18 cellular contexts compared by ENCODE assay signal in the genomic region with DNA sequence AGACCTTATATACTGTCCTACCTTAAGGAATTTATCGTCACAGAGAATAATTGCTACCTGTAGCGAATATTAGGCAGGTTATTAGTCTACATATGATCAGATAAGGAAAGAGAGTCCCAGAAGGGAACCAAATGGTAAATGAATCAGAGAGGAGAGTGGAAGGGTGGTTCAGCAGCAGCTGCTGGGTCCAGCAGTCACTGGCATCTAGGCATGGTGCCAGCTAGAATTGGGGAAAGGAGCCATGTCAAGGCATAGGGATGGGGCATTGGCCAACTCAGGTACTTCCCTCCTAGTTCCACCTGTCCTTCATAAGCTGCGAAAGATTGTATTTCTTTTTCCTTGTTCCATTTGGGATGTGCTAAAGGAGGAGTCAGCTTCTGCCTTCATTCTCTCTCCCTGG. TPM values are rescaled to one million over a fixed set of nuclear protein-coding genes. Genes with fewer than 3 reads are reported as not detected.
A peak's percentile ranks its signal among the peaks of the same experiment; 100 is the strongest.
DNase-seq lines count a peak whose midpoint lies in the region; ATAC-seq and TF ChIP-seq lines count a peak whose summit lies in the region.
"Had no signal": no experiment of that assay in that cellular context is flagged by ENCODE, and none has a peak within 500 bp of the region (broad histone marks: within the 10 kb centered on the region; RNA-seq: fewer than 3 reads in every experiment).

No MANE protein-coding gene starts in this region.

- H3K9me3 Mint-ChIP-seq in activated T-helper 17 cell treated with anti-CD3 and anti-CD28 coated beads, Interleukin-2, amount 50 U/mL, for 72 hours = no peaks in the 10 kb centered on the region
- H3K9me3 Mint-ChIP-seq in effector memory CD8-positive, alpha-beta T cell = no peaks in the 10 kb centered on the region
- H3K9me3 Mint-ChIP-seq: CD8-positive, alpha-beta T cell; GM23338; H9 had no signal

- H3K4me3 ChIP-seq in BE2C (ENCODE audit: low read depth, low read length) = no peak overlapping the region
- H3K4me3 ChIP-seq in esophagus muscularis mucosa = no peak overlapping the region
- H3K4me3 ChIP-seq: BLaER1, GM23338 had no signal

- H3K27me3 ChIP-seq in BE2C = no peaks in the 10 kb centered on the region
- no peaks in the 10 kb centered on the region for H3K27me3 ChIP-seq in esophagus muscularis mucosa
- H3K27me3 ChIP-seq: BLaER1 had no signal

- 98% methylated on average over 3 of the region's 3 CpGs for WGBS in esophagus muscularis mucosa

- no peak for TF ChIP-seq CTCF in BE2C (IDR thresholded peaks at IDR 0.05; ENCODE audit: low read depth, low read length)
- TF ChIP-seq CTCF in esophagus muscularis mucosa (IDR thresholded peaks at IDR 0.05) = no peak

- peaks cover 14% of the 10 kb centered on the region for H3K4me1 Mint-ChIP-seq in activated T-helper 17 cell treated with anti-CD3 and anti-CD28 coated beads, Interleukin-2, amount 50 U/mL, for 72 hours
- H3K4me1 Mint-ChIP-seq in effector memory CD8-positive, alpha-beta T cell (ENCODE audit: low read depth in 2 of 2) = peaks cover 2 to 15% of the 10 kb centered on the region in 2 donors

- peaks cover 56% of the 10 kb centered on the region for H3K36me3 Mint-ChIP-seq in activated T-helper 17 cell treated with anti-CD3 and anti-CD28 coated beads, Interleukin-2, amount 50 U/mL, for 72 hours (ENCODE audit: low read depth)
- peaks cover 32% of the 10 kb centered on the region for H3K36me3 Mint-ChIP-seq in effector memory CD8-positive, alpha-beta T cell (ENCODE audit: insufficient read depth)

- DNase-seq in NCI-H2196 (lab: John Stamatoyannopoulos, UW; ENCODE audit: unreplicated experiment) (peak; percentile 3), NCI-H2196 treated with DMSO at 0.1 percent for 48 hours (lab: John Stamatoyannopoulos, UW; ENCODE audit: unreplicated experiment) (no peak), BE2C (peak; percentile 20), LHCN-M2 (ENCODE audit: low read depth) (peak; percentile 49), esophagus muscularis mucosa (ENCODE audit: extremely low spot score) (no peak), occipital lobe (lab: John Stamatoyannopoulos, UW) (no peak)
- no peak for DNase-seq in effector memory CD8-positive, alpha-beta T cell
- DNase-seq: Caco-2; CD4-positive, CD25-positive, alpha-beta regulatory T cell; CD8-positive, alpha-beta T cell; DMS53; DMS79 treated with DMSO at 0.1 percent for 48 hours; GF-D8; H9 had no signal

- H3K4me3 Mint-ChIP-seq in activated T-helper 17 cell treated with anti-CD3 and anti-CD28 coated beads, Interleukin-2, amount 50 U/mL, for 72 hours = no peak overlapping the region
- no peak overlapping the region for H3K4me3 Mint-ChIP-seq in effector memory CD8-positive, alpha-beta T cell
- H3K4me3 Mint-ChIP-seq: CD4-positive, CD25-positive, alpha-beta regulatory T cell; CD8-positive, alpha-beta T cell; GM23338; H9 had no signal

- no peak overlapping the region for H3K27ac ChIP-seq in esophagus muscularis mucosa (replicated peaks in 1 of 4)
- H3K27ac ChIP-seq: BLaER1 had no signal

- H3K9me3 ChIP-seq in BE2C (no peaks in the 10 kb centered on the region), esophagus muscularis mucosa (no peaks in the 10 kb centered on the region)
- H3K9me3 ChIP-seq: BLaER1, Caco-2 had no signal

- no peak for TF ChIP-seq POLR2A in esophagus muscularis mucosa (IDR thresholded peaks at IDR 0.05; ENCODE audit: low read depth)

- H3K36me3 ChIP-seq in BE2C (peaks cover 48% of the 10 kb centered on the region), esophagus muscularis mucosa (peaks cover 5 to 52% (median 28%) of the 10 kb centered on the region in 4 donors)

- H3K27ac Mint-ChIP-seq in activated T-helper 17 cell treated with anti-CD3 and anti-CD28 coated beads, Interleukin-2, amount 50 U/mL, for 72 hours = peak overlapping the region; percentile 6
- peak overlapping the region in 1 of 2 donors; percentile 4 for H3K27ac Mint-ChIP-seq in effector memory CD8-positive, alpha-beta T cell
- H3K27ac Mint-ChIP-seq: CD4-positive, CD25-positive, alpha-beta regulatory T cell; CD8-positive, alpha-beta T cell; GM23338; H9 had no signal

- no peaks in the 10 kb centered on the region for H3K27me3 Mint-ChIP-seq in activated T-helper 17 cell treated with anti-CD3 and anti-CD28 coated beads, Interleukin-2, amount 50 U/mL, for 72 hours
- no peaks in the 10 kb centered on the region for H3K27me3 Mint-ChIP-seq in effector memory CD8-positive, alpha-beta T cell
- H3K27me3 Mint-ChIP-seq: CD4-positive, CD25-positive, alpha-beta regulatory T cell had no signal

- ATAC-seq in activated T-helper 17 cell treated with anti-CD3 and anti-CD28 coated beads, Interleukin-2, amount 50 U/mL, for 72 hours (replicated peaks) = no peak
- no peak for ATAC-seq in effector memory CD8-positive, alpha-beta T cell (replicated peaks)
- ATAC-seq: CD8-positive, alpha-beta T cell; GM23338; HCT116 had no signal

- TF ChIP-seq EP300 in esophagus muscularis mucosa (IDR thresholded peaks at IDR 0.05) = no peak

- intact Hi-C loops in esophagus muscularis mucosa (cut with DNase I) = no loop called here

- H3K4me1 ChIP-seq in BE2C (0 out of 2 replicates have a peak, but pooled peaks cover 3% of the 10 kb centered on the region), esophagus muscularis mucosa (peaks cover 0 to 3% (median 0%) of the 10 kb centered on the region in 4 donors)
- H3K4me1 ChIP-seq: Caco-2 had no signal

RNA-seq across cellular contexts. Expression of gene HACD3, which starts 23.4 kb away (rescaled TPM):
- 88.6 TPM for polyA plus RNA-seq in BE2C (2012; ENCODE audit: insufficient read depth, insufficient read length, low read depth)
- 137 and 144 TPM in 2 replicates for total RNA-seq in LHCN-M2 (2014; rRNA removed)
- 61.4 TPM for polyA plus RNA-seq in LHCN-M2 (2012)
- 10 to 100 TPM; 24.9 to 44.7 TPM for total RNA-seq in activated T-helper 17 cell treated with anti-CD3 and anti-CD28 coated beads, Interleukin-2, amount 50 U/mL, for 72 hours
- total RNA-seq in esophagus muscularis mucosa = 10 to 100 TPM; 19.1 to 29.6 (median 24.8) TPM
- 117 TPM for total RNA-seq in occipital lobe

RNA-seq across cellular contexts. Expression of gene DPP8, which starts 36.2 kb away (rescaled TPM):
- polyA plus RNA-seq in BE2C (2012; ENCODE audit: insufficient read depth, insufficient read length, low read depth) = 17.8 TPM
- total RNA-seq in LHCN-M2 (2014; rRNA removed) (27.0 and 27.7 TPM in 2 replicates), esophagus muscularis mucosa (10 to 100 TPM; 33.6 to 48.6 (median 40.0) TPM), occipital lobe (83.8 TPM)
- polyA plus RNA-seq in LHCN-M2 (2012) = 9.2 TPM
- total RNA-seq in activated T-helper 17 cell treated with anti-CD3 and anti-CD28 coated beads, Interleukin-2, amount 50 U/mL, for 72 hours = 10 to 100 TPM; 30.7 to 31.4 TPM

RNA-seq across cellular contexts. Expression of gene INTS14, which starts 57.2 kb away (rescaled TPM):
- polyA plus RNA-seq in BE2C (2012; ENCODE audit: insufficient read depth, insufficient read length, low read depth) = 49.4 TPM
- 32.6 and 36.6 TPM in 2 replicates for total RNA-seq in LHCN-M2 (2014; rRNA removed)
- polyA plus RNA-seq in LHCN-M2 (2012) = 19.7 TPM
- 10 to 100 TPM; 40.0 to 77.6 TPM for total RNA-seq in activated T-helper 17 cell treated with anti-CD3 and anti-CD28 coated beads, Interleukin-2, amount 50 U/mL, for 72 hours
- 10 to 100 TPM; 18.9 to 24.2 (median 21.3) TPM for total RNA-seq in esophagus muscularis mucosa
- 26.7 TPM for total RNA-seq in occipital lobe

Comparison
In these comparisons a context has a peak if more than half of its experiments do, and no peak if none do; other contexts are left out.
1. DNase-seq: peak in NCI-H2196 (single experiment), BE2C (single experiment) and LHCN-M2 (single experiment); none in NCI-H2196 treated with DMSO at 0.1 percent for 48 hours (single experiment), effector memory CD8-positive, alpha-beta T cell (0 of 3), esophagus muscularis mucosa (single experiment) and occipital lobe (single experiment).